Comparison of ENCODE assay signal across 17 cellular contexts in genomic region chr9:38337095-38337494, GRCh38.
"Had no signal": no experiment of that assay in that cellular context is flagged by ENCODE, and none has a peak within 500 bp of the region (broad histone marks: within the 10 kb centered on the region; RNA-seq: fewer than 3 reads in every experiment).

No MANE protein-coding gene starts in this region.

- H3K27ac Mint-ChIP-seq: endodermal cell; natural killer cell; stimulated activated naive CD8-positive, alpha-beta T cell treated with anti-CD3 and anti-CD28 coated beads, Interleukin-15, Interleukin-2, amounts not matched to agents 100 ng/mL and 50 ng/mL, for 24 hours had no signal

- H3K27ac ChIP-seq: coronary artery, foreskin keratinocyte, neutrophil, ovary, right atrium auricular region, thoracic aorta, upper lobe of left lung had no signal

- H3K9me3 Mint-ChIP-seq: natural killer cell; stimulated activated naive CD8-positive, alpha-beta T cell treated with anti-CD3 and anti-CD28 coated beads, Interleukin-15, Interleukin-2, amounts not matched to agents 100 ng/mL and 50 ng/mL, for 24 hours had no signal

- DNase-seq: central memory CD4-positive, alpha-beta T cell; effector CD4-positive, alpha-beta T cell; erythroblast; foreskin keratinocyte; hippocampal formation; mammary epithelial cell; natural killer cell; ovary; stimulated activated CD4-positive, alpha-beta T cell treated with anti-CD3 and anti-CD28 coated beads, Interleukin-2, amount 100 ng/mL, for 48 hours; upper lobe of left lung had no signal

- H3K36me3 ChIP-seq: neutrophil, ovary, right atrium auricular region, thoracic aorta, upper lobe of left lung had no signal

- ATAC-seq: foreskin keratinocyte, natural killer cell had no signal

- H3K4me3 Mint-ChIP-seq: endodermal cell; natural killer cell; stimulated activated naive CD8-positive, alpha-beta T cell treated with anti-CD3 and anti-CD28 coated beads, Interleukin-15, Interleukin-2, amounts not matched to agents 100 ng/mL and 50 ng/mL, for 24 hours had no signal

- H3K4me3 ChIP-seq: coronary artery, ovary, right atrium auricular region, smooth muscle cell, thoracic aorta, upper lobe of left lung had no signal

- H3K27me3 ChIP-seq: neutrophil, ovary, right atrium auricular region, upper lobe of left lung had no signal

- H3K9me3 ChIP-seq: neutrophil, ovary, right atrium auricular region, thoracic aorta, upper lobe of left lung had no signal

- H3K36me3 Mint-ChIP-seq: natural killer cell had no signal

- H3K4me1 ChIP-seq: foreskin keratinocyte, upper lobe of left lung had no signal
